8 cellular contexts compared by ENCODE assay signal in the genomic region with DNA sequence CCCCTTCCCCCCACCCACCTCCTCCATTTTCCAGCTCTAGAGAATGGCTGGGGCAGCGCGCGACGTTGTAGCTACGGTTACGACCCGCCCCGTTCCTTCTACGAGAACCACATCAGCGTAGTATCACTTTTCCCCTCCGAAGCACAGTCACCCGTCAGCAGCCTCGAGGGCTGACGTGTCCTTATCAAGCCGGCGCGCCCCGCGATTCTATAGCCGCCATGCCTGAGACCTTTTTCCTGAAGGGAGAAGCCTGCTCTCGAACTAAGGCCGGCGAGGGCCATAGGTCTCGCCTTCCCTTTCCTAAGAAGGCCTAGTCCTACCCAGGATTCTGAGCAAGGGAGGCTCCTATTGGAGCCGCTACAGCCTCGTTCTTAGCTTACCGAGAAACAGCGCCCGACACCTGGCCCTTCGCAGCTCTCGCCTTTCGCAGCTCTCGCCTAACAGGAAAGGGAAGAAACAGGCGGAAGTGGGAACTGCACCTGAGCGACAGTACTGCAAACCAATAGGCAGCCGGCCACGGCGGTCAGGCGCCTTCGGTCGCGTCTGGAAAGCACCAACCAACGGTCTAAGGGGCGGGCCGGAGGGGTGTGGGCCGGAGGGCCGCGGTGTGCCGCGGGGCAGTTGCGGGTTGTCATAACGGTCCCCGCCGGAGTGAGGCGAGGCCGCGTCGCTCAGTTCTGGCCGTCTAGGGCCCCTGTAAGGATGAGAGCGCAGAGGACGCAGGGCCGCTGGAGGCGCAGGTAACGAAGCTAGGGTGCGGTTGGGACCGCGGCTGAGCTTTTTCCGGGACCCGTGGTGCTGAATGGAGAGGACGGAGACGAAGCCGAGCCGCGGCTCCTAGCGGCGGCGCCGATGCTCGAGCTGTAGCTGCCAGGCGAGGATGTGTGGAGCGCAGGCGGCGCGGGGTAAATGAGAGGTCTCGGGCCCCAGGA. TPM values are rescaled to one million over a fixed set of nuclear protein-coding genes. Genes with fewer than 3 reads are reported as not detected.
A peak's percentile ranks its signal among the peaks of the same experiment; 100 is the strongest.
DNase-seq lines count a peak whose midpoint lies in the region; ATAC-seq and TF ChIP-seq lines count a peak whose summit lies in the region.

A gene (plus strand): TSS at position 618 of the 932 bp plus-strand sequence. CDS start 470 bp downstream, outside the sequence.
A gene (minus strand): TSS at position 445 of the 932 bp plus-strand sequence. CDS start 1,522 bp downstream, outside the sequence.

- H2AFZ ChIP-seq in mammary epithelial cell (ENCODE audit: low read depth, low read length) (peak within 1 kb of the TSS; percentile 74), smooth muscle cell (ENCODE audit: low read depth) (peak within 1 kb of the TSS; percentile 76)

- peaks cover 40% of the 10 kb centered on the region for H3K4me1 ChIP-seq in mammary epithelial cell (ENCODE audit: insufficient read depth, low read length)
- peaks cover 36% of the 10 kb centered on the region for H3K4me1 ChIP-seq in smooth muscle cell (ENCODE audit: low read depth)

- no peaks in the 10 kb centered on the region for H3K9me3 ChIP-seq in WERI-Rb-1 (ENCODE audit: severe bottlenecking)
- no peaks in the 10 kb centered on the region for H3K9me3 ChIP-seq in mammary epithelial cell (replicated peaks; ENCODE audit: insufficient read depth, low read length)
- H3K9me3 ChIP-seq in smooth muscle cell (replicated peaks; ENCODE audit: low read depth): no peaks in the 10 kb centered on the region

- WGBS in mammary epithelial cell (ENCODE audit: low coverage, missing lambda C conversion rate): 9% methylated on average over 7 of the region's 85 CpGs
- under 1% methylated on average over 73 of the region's 85 CpGs for WGBS in smooth muscle cell (ENCODE audit: low lambda C conversion rate)

- peaks cover 58% of the 10 kb centered on the region for H3K36me3 ChIP-seq in WERI-Rb-1
- H3K36me3 ChIP-seq in mammary epithelial cell (ENCODE audit: insufficient read depth, low read length): peaks cover 12% of the 10 kb centered on the region
- H3K36me3 ChIP-seq in smooth muscle cell (ENCODE audit: low read depth): no peaks in the 10 kb centered on the region

- H3K4me3 ChIP-seq in WERI-Rb-1 (ENCODE audit: low read depth, low read length) (peak within 1 kb of the TSS; percentile 94), mammary epithelial cell (replicated peaks in 1 of 3; ENCODE audit: insufficient read depth in 1 of 3, low read depth in 2 of 3, low read length in 3 of 3) (peak within 1 kb of the TSS; percentile 97 to 100 (median 98)), smooth muscle cell (peak within 1 kb of the TSS; percentile 91)

- H3K79me2 ChIP-seq in mammary epithelial cell (ENCODE audit: insufficient read depth, low read length) (peaks cover 77% of the 10 kb centered on the region), smooth muscle cell (ENCODE audit: low read depth) (peaks cover 63% of the 10 kb centered on the region)

- dilution Hi-C loops in mammary epithelial cell (cut with HindIII; ENCODE audit: low sequenced_read_pairs): no loop called here

- no TSS peak for BruUV-seq in mammary epithelial cell (replicated peaks; lab: Mats Ljungman, UMichigan)

- H3F3A ChIP-seq in smooth muscle cell (ENCODE audit: low read depth): peaks cover 19% of the 10 kb centered on the region

- peak within 1 kb of the TSS; percentile 94 for H3K4me2 ChIP-seq in mammary epithelial cell (ENCODE audit: insufficient read depth, low read depth, low read length)
- H3K4me2 ChIP-seq in smooth muscle cell: peak within 1 kb of the TSS; percentile 98

- H3K9ac ChIP-seq in mammary epithelial cell (ENCODE audit: insufficient read depth, low read length) (peak within 1 kb of the TSS; percentile 98), smooth muscle cell (ENCODE audit: low read depth) (peak within 1 kb of the TSS; percentile 95)

- in situ Hi-C loops in mammary epithelial cell (cut with MboI; ENCODE audit: low sequenced_read_pairs in 2 of 2): no loop called here

- DNase-seq in AG08395 (ENCODE audit: low spot score): peak; percentile 98
- DNase-seq in NCI-H2196 treated with DMSO at 0.1 percent for 48 hours (lab: John Stamatoyannopoulos, UW; ENCODE audit: unreplicated experiment): peak; percentile 94
- DNase-seq in WERI-Rb-1: peak; percentile 99
- peak; percentile 98 for DNase-seq in mammary epithelial cell
- DNase-seq in iPS-NIHi11 (ENCODE audit: low spot score): peak; percentile 98
- peak; percentile 90 for DNase-seq in smooth muscle cell (lab: John Stamatoyannopoulos, UW; ENCODE audit: unreplicated experiment)

- peak within 1 kb of the TSS; percentile 95 for H3K27ac ChIP-seq in WERI-Rb-1
- H3K27ac ChIP-seq in mammary epithelial cell (ENCODE audit: insufficient read depth, low read depth, low read length): peak within 1 kb of the TSS; percentile 96
- peak within 1 kb of the TSS; percentile 96 for H3K27ac ChIP-seq in smooth muscle cell (ENCODE audit: low read depth)

- peak; percentile 46; the same call in 1 of the 2 replicates for TF ChIP-seq CTCF in WERI-Rb-1 (IDR thresholded peaks at IDR 0.05; ENCODE audit: low read depth, low read length)
- TF ChIP-seq CTCF in mammary epithelial cell (conservative IDR thresholded peaks at IDR 0.05 in 1 of 2, IDR thresholded peaks at IDR 0.05 in 1 of 2; ENCODE audit: extremely low read depth in 1 of 2, insufficient read depth in 1 of 2, low read depth in 1 of 2, low read length in 2 of 2): peak in 1 of 2 donors; percentile 39
- peak; percentile 22 for TF ChIP-seq CTCF in smooth muscle cell (IDR thresholded peaks at IDR 0.05; ENCODE audit: borderline replicate concordance, insufficient read depth, poor library complexity, severe bottlenecking)

- intact Hi-C loops in mammary epithelial cell (cut with micrococcal nuclease): loop anchor here (1.0 kb wide), 3 partner anchors 13 to 34 kb away; a partner anchor contains a TSS

- CTCF ChIA-PET in mammary epithelial cell (lab: Charles Lee; ENCODE audit: low non-redundant PET): interaction anchor here (0.6 kb wide), 1 partner anchor 88 kb away, joined by 6 read pairs; no protein-coding TSS in a partner anchor

- H3K27me3 ChIP-seq in WERI-Rb-1 (ENCODE audit: insufficient read depth, low read depth, severe bottlenecking): no peaks in the 10 kb centered on the region
- no peaks in the 10 kb centered on the region for H3K27me3 ChIP-seq in mammary epithelial cell (ENCODE audit: insufficient read depth, low read length)
- H3K27me3 ChIP-seq in smooth muscle cell (ENCODE audit: low read depth): no peaks in the 10 kb centered on the region

- ATAC-seq in GM18873 (IDR thresholded peaks at IDR 0.05; ENCODE audit: low FRiP score, unreplicated experiment) (peak; percentile 88), HG03139 (IDR thresholded peaks at IDR 0.05; ENCODE audit: unreplicated experiment) (peak; percentile 93)

- H4K20me1 ChIP-seq in mammary epithelial cell (ENCODE audit: insufficient read depth, low read length) (no peaks in the 10 kb centered on the region), smooth muscle cell (ENCODE audit: low read depth) (peaks cover 58% of the 10 kb centered on the region)

RNA-seq across cellular contexts. Expression of the first gene that starts in this region (rescaled TPM):
- 10 to 100 TPM; 40.5 to 41.8 TPM for total RNA-seq in mammary epithelial cell
- 27.0 TPM for polyA plus RNA-seq in mammary epithelial cell
- polyA minus RNA-seq in mammary epithelial cell: 34.5 TPM
- total RNA-seq in smooth muscle cell: 48.9 and 50.9 TPM in 2 replicates
- polyA plus RNA-seq in smooth muscle cell: 35.6 and 41.0 TPM in 2 replicates

RNA-seq across cellular contexts. Expression of the second gene that starts in this region (rescaled TPM):
- total RNA-seq in mammary epithelial cell (100 to 1,000 TPM in 1 of 2 donors, 10 to 100 TPM in 1; 78.7 to 214 TPM), smooth muscle cell (197 and 228 TPM in 2 replicates)
- polyA plus RNA-seq in mammary epithelial cell (372 TPM), smooth muscle cell (279 and 292 TPM in 2 replicates)
- polyA minus RNA-seq in mammary epithelial cell: 49.3 TPM

Comparison
In these comparisons a context has a peak if more than half of its experiments do, and no peak if none do; other contexts are left out.
1. Peak in every context shown above with its lines: DNase-seq, ATAC-seq, H3K4me3 ChIP-seq and H3K27ac ChIP-seq.